Comparison of ENCODE assay signal across 1 cellular context in genomic region chr11:64859542-64860414, GRCh38.
TF ChIP-seq lines count a peak whose summit lies in the region.

No MANE protein-coding gene starts in this region.

TF ChIP-seq in GM12878, 131 proteins besides CTCF, POLR2A, EP300 and RAD21 (continued from another document and continues in another):
- TF ChIP-seq REST (IDR thresholded peaks at IDR 0.05; ENCODE audit: low read depth, low read length) (0 out of 2 replicates have a peak, but pooled peaks have one; percentile 27), SREBF1 (IDR thresholded peaks at IDR 0.05; ENCODE audit: low read length) (no peak), CBX5 (IDR thresholded peaks at IDR 0.05; ENCODE audit: low read depth) (no peak), SMARCA5 (IDR thresholded peaks at IDR 0.05) (peak; percentile 91), MTA3 (IDR thresholded peaks at IDR 0.05; ENCODE audit: borderline replicate concordance, low read length) (no peak), KLF5 (IDR thresholded peaks at IDR 0.05; ENCODE audit: partially characterized antibody) (peak; percentile 54), CHD4 (IDR thresholded peaks at IDR 0.05) (no peak), RAD51 (IDR thresholded peaks at IDR 0.05) (no peak), RUNX3 (IDR thresholded peaks at IDR 0.05; ENCODE audit: low read length) (no peak), GABPA (IDR thresholded peaks at IDR 0.05; ENCODE audit: low read depth) (no peak), IRF5 (IDR thresholded peaks at IDR 0.05; ENCODE audit: borderline replicate concordance) (no peak), PAX5 (IDR thresholded peaks at IDR 0.05; ENCODE audit: borderline replicate concordance, low read depth, low read length) (peak; percentile 86), ATF7 (IDR thresholded peaks at IDR 0.05; ENCODE audit: low read depth) (peak; percentile 84), POLR2AphosphoS5 (IDR thresholded peaks at IDR 0.05; ENCODE audit: low read length) (peak; percentile 75), USF2 (IDR thresholded peaks at IDR 0.05; ENCODE audit: borderline replicate concordance, low read depth, low read length) (no peak), PBX3 (IDR thresholded peaks at IDR 0.05; ENCODE audit: insufficient replicate concordance, low read depth, low read length) (no peak), HCFC1 (IDR thresholded peaks at IDR 0.05; ENCODE audit: low read length) (no peak), MTA2 (IDR thresholded peaks at IDR 0.05; ENCODE audit: low read depth) (peak; percentile 83), STAT1 (conservative IDR thresholded peaks at IDR 0.05) (no peak; the same call in 1 of the 2 replicates), ZNF622 (IDR thresholded peaks at IDR 0.05) (no peak), PRDM15 (CRISPR knock-in tag; IDR thresholded peaks at IDR 0.05) (no peak), YBX1 (IDR thresholded peaks at IDR 0.05) (no peak), HDAC6 (IDR thresholded peaks at IDR 0.05; ENCODE audit: unreplicated experiment) (no peak), ZNF217 (IDR thresholded peaks at IDR 0.05) (no peak), TBL1XR1 (IDR thresholded peaks at IDR 0.05; ENCODE audit: low read depth, low read length) (peak; percentile 95), IKZF1 (conservative IDR thresholded peaks at IDR 0.05) (peak; percentile 89), FOXM1 (IDR thresholded peaks at IDR 0.05; ENCODE audit: low read depth, low read length) (no peak), KAT2A (conservative IDR thresholded peaks at IDR 0.05; ENCODE audit: control insufficient read depth, low read depth, low read length) (no peak), GATAD2B (conservative IDR thresholded peaks at IDR 0.05; ENCODE audit: low read depth) (peak; percentile 88), EED (IDR thresholded peaks at IDR 0.05; ENCODE audit: low read depth) (peak; percentile 97)
- TF ChIP-seq, protein P1, sequence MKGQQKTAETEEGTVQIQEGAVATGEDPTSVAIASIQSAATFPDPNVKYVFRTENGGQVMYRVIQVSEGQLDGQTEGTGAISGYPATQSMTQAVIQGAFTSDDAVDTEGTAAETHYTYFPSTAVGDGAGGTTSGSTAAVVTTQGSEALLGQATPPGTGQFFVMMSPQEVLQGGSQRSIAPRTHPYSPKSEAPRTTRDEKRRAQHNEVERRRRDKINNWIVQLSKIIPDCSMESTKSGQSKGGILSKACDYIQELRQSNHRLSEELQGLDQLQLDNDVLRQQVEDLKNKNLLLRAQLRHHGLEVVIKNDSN (IDR thresholded peaks at IDR 0.05; ENCODE audit: borderline replicate concordance, extremely low read length, insufficient read depth, low read depth, low read length): no peak
- TF ChIP-seq, protein P2, sequence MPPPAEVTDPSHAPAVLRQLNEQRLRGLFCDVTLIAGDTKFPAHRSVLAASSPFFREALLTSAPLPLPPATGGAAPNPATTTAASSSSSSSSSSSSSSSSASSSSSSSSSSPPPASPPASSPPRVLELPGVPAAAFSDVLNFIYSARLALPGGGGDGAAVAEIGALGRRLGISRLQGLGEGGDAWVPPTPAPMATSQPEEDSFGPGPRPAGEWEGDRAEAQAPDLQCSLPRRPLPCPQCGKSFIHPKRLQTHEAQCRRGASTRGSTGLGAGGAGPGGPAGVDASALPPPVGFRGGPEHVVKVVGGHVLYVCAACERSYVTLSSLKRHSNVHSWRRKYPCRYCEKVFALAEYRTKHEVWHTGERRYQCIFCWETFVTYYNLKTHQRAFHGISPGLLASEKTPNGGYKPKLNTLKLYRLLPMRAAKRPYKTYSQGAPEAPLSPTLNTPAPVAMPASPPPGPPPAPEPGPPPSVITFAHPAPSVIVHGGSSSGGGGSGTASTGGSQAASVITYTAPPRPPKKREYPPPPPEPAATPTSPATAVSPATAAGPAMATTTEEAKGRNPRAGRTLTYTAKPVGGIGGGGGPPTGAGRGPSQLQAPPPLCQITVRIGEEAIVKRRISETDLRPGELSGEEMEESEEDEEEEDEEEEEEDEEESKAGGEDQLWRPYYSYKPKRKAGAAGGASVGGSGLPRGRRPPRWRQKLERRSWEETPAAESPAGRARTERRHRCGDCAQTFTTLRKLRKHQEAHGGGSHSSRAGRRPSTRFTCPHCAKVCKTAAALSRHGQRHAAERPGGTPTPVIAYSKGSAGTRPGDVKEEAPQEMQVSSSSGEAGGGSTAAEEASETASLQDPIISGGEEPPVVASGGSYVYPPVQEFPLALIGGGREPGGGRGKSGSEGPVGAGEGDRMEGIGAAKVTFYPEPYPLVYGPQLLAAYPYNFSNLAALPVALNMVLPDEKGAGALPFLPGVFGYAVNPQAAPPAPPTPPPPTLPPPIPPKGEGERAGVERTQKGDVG (CRISPR knock-in tag; IDR thresholded peaks at IDR 0.05): no peak
- TF ChIP-seq, protein P3, sequence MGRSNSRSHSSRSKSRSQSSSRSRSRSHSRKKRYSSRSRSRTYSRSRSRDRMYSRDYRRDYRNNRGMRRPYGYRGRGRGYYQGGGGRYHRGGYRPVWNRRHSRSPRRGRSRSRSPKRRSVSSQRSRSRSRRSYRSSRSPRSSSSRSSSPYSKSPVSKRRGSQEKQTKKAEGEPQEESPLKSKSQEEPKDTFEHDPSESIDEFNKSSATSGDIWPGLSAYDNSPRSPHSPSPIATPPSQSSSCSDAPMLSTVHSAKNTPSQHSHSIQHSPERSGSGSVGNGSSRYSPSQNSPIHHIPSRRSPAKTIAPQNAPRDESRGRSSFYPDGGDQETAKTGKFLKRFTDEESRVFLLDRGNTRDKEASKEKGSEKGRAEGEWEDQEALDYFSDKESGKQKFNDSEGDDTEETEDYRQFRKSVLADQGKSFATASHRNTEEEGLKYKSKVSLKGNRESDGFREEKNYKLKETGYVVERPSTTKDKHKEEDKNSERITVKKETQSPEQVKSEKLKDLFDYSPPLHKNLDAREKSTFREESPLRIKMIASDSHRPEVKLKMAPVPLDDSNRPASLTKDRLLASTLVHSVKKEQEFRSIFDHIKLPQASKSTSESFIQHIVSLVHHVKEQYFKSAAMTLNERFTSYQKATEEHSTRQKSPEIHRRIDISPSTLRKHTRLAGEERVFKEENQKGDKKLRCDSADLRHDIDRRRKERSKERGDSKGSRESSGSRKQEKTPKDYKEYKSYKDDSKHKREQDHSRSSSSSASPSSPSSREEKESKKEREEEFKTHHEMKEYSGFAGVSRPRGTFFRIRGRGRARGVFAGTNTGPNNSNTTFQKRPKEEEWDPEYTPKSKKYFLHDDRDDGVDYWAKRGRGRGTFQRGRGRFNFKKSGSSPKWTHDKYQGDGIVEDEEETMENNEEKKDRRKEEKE (IDR thresholded peaks at IDR 0.05): no peak
- TF ChIP-seq, protein P4, sequence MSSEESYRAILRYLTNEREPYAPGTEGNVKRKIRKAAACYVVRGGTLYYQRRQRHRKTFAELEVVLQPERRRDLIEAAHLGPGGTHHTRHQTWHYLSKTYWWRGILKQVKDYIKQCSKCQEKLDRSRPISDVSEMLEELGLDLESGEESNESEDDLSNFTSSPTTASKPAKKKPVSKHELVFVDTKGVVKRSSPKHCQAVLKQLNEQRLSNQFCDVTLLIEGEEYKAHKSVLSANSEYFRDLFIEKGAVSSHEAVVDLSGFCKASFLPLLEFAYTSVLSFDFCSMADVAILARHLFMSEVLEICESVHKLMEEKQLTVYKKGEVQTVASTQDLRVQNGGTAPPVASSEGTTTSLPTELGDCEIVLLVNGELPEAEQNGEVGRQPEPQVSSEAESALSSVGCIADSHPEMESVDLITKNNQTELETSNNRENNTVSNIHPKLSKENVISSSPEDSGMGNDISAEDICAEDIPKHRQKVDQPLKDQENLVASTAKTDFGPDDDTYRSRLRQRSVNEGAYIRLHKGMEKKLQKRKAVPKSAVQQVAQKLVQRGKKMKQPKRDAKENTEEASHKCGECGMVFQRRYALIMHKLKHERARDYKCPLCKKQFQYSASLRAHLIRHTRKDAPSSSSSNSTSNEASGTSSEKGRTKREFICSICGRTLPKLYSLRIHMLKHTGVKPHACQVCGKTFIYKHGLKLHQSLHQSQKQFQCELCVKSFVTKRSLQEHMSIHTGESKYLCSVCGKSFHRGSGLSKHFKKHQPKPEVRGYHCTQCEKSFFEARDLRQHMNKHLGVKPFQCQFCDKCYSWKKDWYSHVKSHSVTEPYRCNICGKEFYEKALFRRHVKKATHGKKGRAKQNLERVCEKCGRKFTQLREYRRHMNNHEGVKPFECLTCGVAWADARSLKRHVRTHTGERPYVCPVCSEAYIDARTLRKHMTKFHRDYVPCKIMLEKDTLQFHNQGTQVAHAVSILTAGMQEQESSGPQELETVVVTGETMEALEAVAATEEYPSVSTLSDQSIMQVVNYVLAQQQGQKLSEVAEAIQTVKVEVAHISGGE (CRISPR knock-in tag; IDR thresholded peaks at IDR 0.05): no peak
- TF ChIP-seq, protein P5, sequence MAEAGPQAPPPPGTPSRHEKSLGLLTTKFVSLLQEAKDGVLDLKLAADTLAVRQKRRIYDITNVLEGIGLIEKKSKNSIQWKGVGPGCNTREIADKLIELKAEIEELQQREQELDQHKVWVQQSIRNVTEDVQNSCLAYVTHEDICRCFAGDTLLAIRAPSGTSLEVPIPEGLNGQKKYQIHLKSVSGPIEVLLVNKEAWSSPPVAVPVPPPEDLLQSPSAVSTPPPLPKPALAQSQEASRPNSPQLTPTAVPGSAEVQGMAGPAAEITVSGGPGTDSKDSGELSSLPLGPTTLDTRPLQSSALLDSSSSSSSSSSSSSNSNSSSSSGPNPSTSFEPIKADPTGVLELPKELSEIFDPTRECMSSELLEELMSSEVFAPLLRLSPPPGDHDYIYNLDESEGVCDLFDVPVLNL (IDR thresholded peaks at IDR 0.05; ENCODE audit: low read depth, low read length): no peak
